ENCODE assay signal across 1 cellular context in genomic region chr6:72954736-72955135, GRCh38.
TF ChIP-seq lines count a peak whose summit lies in the region.

No MANE protein-coding gene starts in this region.

TF ChIP-seq in IMR-90, 13 proteins besides CTCF, POLR2A, EP300 and RAD21:
- no peak for TF ChIP-seq NFE2L2 (IDR thresholded peaks at IDR 0.05; ENCODE audit: low read depth, low read length)
- TF ChIP-seq RCOR1 (IDR thresholded peaks at IDR 0.05; ENCODE audit: insufficient replicate concordance, low read length) = no peak
- TF ChIP-seq SMC3 (IDR thresholded peaks at IDR 0.05; ENCODE audit: low read depth, low read length) = no peak
- no peak for TF ChIP-seq RFX5 (IDR thresholded peaks at IDR 0.05; ENCODE audit: low read depth, low read length)
- no peak for TF ChIP-seq CEBPB (IDR thresholded peaks at IDR 0.05; ENCODE audit: low read depth, low read length)
- TF ChIP-seq MAFK (IDR thresholded peaks at IDR 0.05; ENCODE audit: low read depth, low read length) = no peak
- no peak for TF ChIP-seq MAZ (IDR thresholded peaks at IDR 0.05; ENCODE audit: borderline replicate concordance, low read depth, low read length)
- TF ChIP-seq, protein P1, sequence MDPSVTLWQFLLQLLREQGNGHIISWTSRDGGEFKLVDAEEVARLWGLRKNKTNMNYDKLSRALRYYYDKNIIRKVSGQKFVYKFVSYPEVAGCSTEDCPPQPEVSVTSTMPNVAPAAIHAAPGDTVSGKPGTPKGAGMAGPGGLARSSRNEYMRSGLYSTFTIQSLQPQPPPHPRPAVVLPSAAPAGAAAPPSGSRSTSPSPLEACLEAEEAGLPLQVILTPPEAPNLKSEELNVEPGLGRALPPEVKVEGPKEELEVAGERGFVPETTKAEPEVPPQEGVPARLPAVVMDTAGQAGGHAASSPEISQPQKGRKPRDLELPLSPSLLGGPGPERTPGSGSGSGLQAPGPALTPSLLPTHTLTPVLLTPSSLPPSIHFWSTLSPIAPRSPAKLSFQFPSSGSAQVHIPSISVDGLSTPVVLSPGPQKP (IDR thresholded peaks at IDR 0.05; ENCODE audit: borderline replicate concordance, low read depth, low read length) = no peak
- no peak for TF ChIP-seq BHLHE40 (IDR thresholded peaks at IDR 0.05; ENCODE audit: low read depth, low read length)
- TF ChIP-seq FOS (IDR thresholded peaks at IDR 0.05; ENCODE audit: low read depth, low read length) = no peak
- TF ChIP-seq, protein P2, sequence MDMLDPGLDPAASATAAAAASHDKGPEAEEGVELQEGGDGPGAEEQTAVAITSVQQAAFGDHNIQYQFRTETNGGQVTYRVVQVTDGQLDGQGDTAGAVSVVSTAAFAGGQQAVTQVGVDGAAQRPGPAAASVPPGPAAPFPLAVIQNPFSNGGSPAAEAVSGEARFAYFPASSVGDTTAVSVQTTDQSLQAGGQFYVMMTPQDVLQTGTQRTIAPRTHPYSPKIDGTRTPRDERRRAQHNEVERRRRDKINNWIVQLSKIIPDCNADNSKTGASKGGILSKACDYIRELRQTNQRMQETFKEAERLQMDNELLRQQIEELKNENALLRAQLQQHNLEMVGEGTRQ (IDR thresholded peaks at IDR 0.05; ENCODE audit: low read depth, low read length) = no peak
- no peak for TF ChIP-seq MXI1 (IDR thresholded peaks at IDR 0.05; ENCODE audit: borderline replicate concordance, low read depth, low read length)
- TF ChIP-seq CHD1 (IDR thresholded peaks at IDR 0.05; ENCODE audit: low read depth, low read length) = no peak
TF ChIP-seq in IMR-90: peak in this region for 0.
